ENCODE assay signal across 20 cellular contexts in the genomic region with DNA sequence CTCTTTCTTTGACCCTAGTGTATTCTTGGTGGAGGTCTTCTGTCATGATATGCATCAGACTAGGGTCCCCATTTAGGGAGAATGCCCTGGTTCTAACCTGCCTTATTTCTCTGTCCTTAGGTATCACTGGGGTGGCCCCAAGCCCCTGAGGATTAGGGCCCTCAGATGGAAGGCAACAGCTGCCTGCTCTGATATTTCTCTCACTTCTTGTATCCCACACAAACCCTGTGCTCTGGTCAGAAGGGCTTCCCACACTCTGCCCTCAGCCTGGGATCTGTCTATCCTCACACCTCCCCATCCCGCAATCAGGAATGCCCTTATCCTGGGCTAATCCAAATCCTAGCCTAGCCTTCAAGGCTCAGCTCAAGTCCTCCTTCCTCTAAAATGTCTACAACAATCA.
"Had no signal": no experiment of that assay in that cellular context is flagged by ENCODE, and none has a peak within 500 bp of the region (broad histone marks: within the 10 kb centered on the region; RNA-seq: fewer than 3 reads in every experiment).

No MANE protein-coding gene starts in this region.

- H3K27ac ChIP-seq: coronary artery, esophagus muscularis mucosa, foreskin keratinocyte, gastroesophageal sphincter, heart left ventricle, hepatocyte, lower lobe of right lung had no signal

- H3K9me3 ChIP-seq: esophagus muscularis mucosa, gastroesophageal sphincter, heart left ventricle, lower lobe of right lung, mucosa of descending colon had no signal

- H3K79me2 ChIP-seq: hepatocyte had no signal

- ATAC-seq: foreskin keratinocyte, gastroesophageal sphincter, left colon, left lobe of liver, lower lobe of right lung, mucosa of descending colon had no signal

- DNase-seq: effector CD4-positive, alpha-beta T cell; effector memory CD4-positive, alpha-beta T cell; foreskin keratinocyte; immature natural killer cell; islet precursor cell; kidney; kidney glomerular epithelial cell; left colon; left ventricle myocardium superior; lower lobe of right lung; mesenchymal stem cell; mucosa of descending colon had no signal

- H3K27ac Mint-ChIP-seq: mesothelial cell of epicardium had no signal

- H2AFZ ChIP-seq: hepatocyte had no signal

- H3K4me1 ChIP-seq: foreskin keratinocyte, lower lobe of right lung had no signal

- H3K36me3 ChIP-seq: esophagus muscularis mucosa, gastroesophageal sphincter, heart left ventricle, lower lobe of right lung had no signal

- H3K27me3 ChIP-seq: dorsolateral prefrontal cortex, esophagus muscularis mucosa, gastroesophageal sphincter, heart left ventricle, hepatocyte had no signal

- H3K4me3 Mint-ChIP-seq: immature natural killer cell, mesothelial cell of epicardium had no signal

- H3K36me3 Mint-ChIP-seq: mesothelial cell of epicardium had no signal

- H3K4me3 ChIP-seq: coronary artery, dorsolateral prefrontal cortex, esophagus muscularis mucosa, gastroesophageal sphincter, heart left ventricle, hepatocyte, lower lobe of right lung, mucosa of descending colon had no signal

- H3K9me3 Mint-ChIP-seq: immature natural killer cell had no signal

- H3K4me2 ChIP-seq: hepatocyte had no signal
